Comparison of ENCODE assay signal across 8 cellular contexts in the genomic region with DNA sequence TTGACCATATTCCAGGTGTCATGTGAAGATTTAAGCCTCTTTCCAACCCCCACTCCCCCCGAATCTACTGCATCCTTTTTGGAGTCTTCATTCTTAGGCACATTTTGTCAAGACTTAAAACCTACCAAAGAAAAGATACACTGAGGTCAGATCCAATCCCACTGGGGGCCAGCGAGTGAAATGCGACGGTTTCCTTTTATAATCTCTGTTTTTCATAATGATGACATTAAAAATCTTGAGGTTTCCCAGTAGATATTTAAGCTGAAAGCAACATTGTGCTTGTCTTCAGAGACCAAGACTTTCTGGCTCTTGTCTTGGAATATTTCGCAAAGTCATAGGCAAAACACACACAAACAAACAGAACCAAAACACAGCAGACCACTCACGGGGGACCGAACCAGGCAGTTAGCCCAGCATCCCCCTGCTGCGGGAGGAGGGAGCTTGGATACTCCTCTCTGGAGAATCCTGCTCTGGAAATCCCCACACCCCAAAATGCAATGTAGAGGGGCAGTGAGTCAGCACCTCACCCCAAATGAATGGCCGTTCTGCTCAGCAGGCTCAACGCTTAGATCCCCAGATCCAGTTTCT. TPM values are rescaled to one million over a fixed set of nuclear protein-coding genes. Genes with fewer than 3 reads are reported as not detected.
DNase-seq lines count a peak whose midpoint lies in the region; ATAC-seq and TF ChIP-seq lines count a peak whose summit lies in the region.

No MANE protein-coding gene starts in this region.

- no peak for TF ChIP-seq EP300 in suprapubic skin (IDR thresholded peaks at IDR 0.05)

- 12 to 19% (median 14%) methylated on average over 10 of the region's 10 CpGs for WGBS in adrenal gland, 4 donors
- 9% methylated on average over 10 of the region's 10 CpGs for WGBS in suprapubic skin

- H3K27me3 ChIP-seq in adrenal gland (no peaks in the 10 kb centered on the region), suprapubic skin (no peaks in the 10 kb centered on the region)

- H3K4me3 ChIP-seq in adrenal gland (peak overlapping the region in 2 of 4 donors; percentile 34 to 75), suprapubic skin (peak overlapping the region; percentile 65)

- H3K27me3 Mint-ChIP-seq in immature natural killer cell (ENCODE audit: low read depth in 3 of 3) = peaks cover 25 to 47% (median 31%) of the 10 kb centered on the region in 3 donors

- intact Hi-C loops in adrenal gland (cut with DNase I) = no loop called here

- H3K4me3 Mint-ChIP-seq in immature natural killer cell = peak overlapping the region; percentile 61 to 77 (median 71)

- peaks cover 8 to 13% of the 10 kb centered on the region in 2 donors for H3K4me1 Mint-ChIP-seq in immature natural killer cell

- peaks cover 0 to 3% (median 0%) of the 10 kb centered on the region in 3 donors for H3K36me3 Mint-ChIP-seq in immature natural killer cell

- DNase-seq in NCI-H345 (lab: John Stamatoyannopoulos, UW) = peak; percentile 22
- no peak for DNase-seq in NCI-H345 treated with DMSO at 0.1 percent for 48 hours (lab: John Stamatoyannopoulos, UW; ENCODE audit: unreplicated experiment)
- peak in 2 of 7 donors; percentile 15 to 48 for DNase-seq in adrenal gland
- no peak for DNase-seq in immature natural killer cell
- peak in 1 of 2 donors; percentile 51 for DNase-seq in suprapubic skin (ENCODE audit: low spot score in 2 of 2)
- no peak for DNase-seq in NCI-H1694 treated with DMSO at 0.1 percent for 48 hours (lab: John Stamatoyannopoulos, UW)
- no peak for DNase-seq in LoVo (ENCODE audit: low spot score)

- H3K27ac Mint-ChIP-seq in immature natural killer cell = no peak overlapping the region

- TF ChIP-seq CTCF in adrenal gland (IDR thresholded peaks at IDR 0.05) = no peak
- no peak for TF ChIP-seq CTCF in suprapubic skin (IDR thresholded peaks at IDR 0.05)

- no peak for ATAC-seq in HG02884 (IDR thresholded peaks at IDR 0.05; ENCODE audit: unreplicated experiment)

- TF ChIP-seq POLR2A in adrenal gland (IDR thresholded peaks at IDR 0.05) (no peak), suprapubic skin (IDR thresholded peaks at IDR 0.05) (no peak)

- H3K9me3 ChIP-seq in adrenal gland (replicated peaks in 1 of 3) (no peaks in the 10 kb centered on the region), suprapubic skin (no peaks in the 10 kb centered on the region)

- H3K4me1 ChIP-seq in adrenal gland (replicated peaks in 1 of 2) (peaks cover 6 to 16% of the 10 kb centered on the region in 2 donors), suprapubic skin (peaks cover 39% of the 10 kb centered on the region)

- H3K9me3 Mint-ChIP-seq in immature natural killer cell = peaks cover 0 to 9% (median 0%) of the 10 kb centered on the region in 6 donors

- H3K27ac ChIP-seq in adrenal gland = peak overlapping the region in 3 of 5 donors; percentile 54 to 88 (median 81)
- H3K27ac ChIP-seq in suprapubic skin = peak overlapping the region; percentile 86

- no peaks in the 10 kb centered on the region for H3K36me3 ChIP-seq in adrenal gland (replicated peaks in 1 of 2)
- no peaks in the 10 kb centered on the region for H3K36me3 ChIP-seq in suprapubic skin

RNA-seq across cellular contexts. Expression of a gene that starts 0.5 kb away (rescaled TPM):
- total RNA-seq in adrenal gland (100 to 1,000 TPM in 2 of 8 donors, 10 to 100 TPM in 6; 33.6 to 109 (median 82.9) TPM), suprapubic skin (100 to 1,000 TPM; 175 to 286 (median 224) TPM)
- polyA plus RNA-seq in adrenal gland (10 to 100 TPM in 2 of 3 donors, 1 to 10 TPM in 1; 7.1 to 90.5 (median 90.4) TPM), immature natural killer cell (1 to 10 TPM in 2 of 3 donors, not detected in 1; 1.0 to 1.2 TPM)
